In the genomic region with DNA sequence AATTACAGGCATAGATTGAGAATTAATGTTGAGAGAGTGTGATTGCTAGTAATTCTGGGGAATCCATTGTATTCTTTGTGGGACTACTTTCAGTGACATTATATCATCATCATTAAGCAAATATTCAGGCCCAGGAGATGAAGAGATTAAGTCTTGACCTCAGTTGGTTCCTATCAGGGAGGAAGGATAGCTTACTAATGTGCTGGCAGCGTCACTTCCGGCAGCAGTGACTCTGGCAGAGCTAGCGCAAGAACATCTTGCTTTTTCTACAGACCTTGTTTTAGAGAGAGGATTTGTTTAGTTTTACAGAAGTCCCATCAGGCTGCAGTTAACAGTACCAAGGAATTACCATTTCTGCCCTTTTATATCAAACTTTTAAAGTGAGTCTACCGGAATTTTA, we compare ENCODE assay signal across 11 cellular contexts. TPM values are rescaled to one million over a fixed set of nuclear protein-coding genes. Genes with fewer than 3 reads are reported as not detected.
A peak's percentile ranks its signal among the peaks of the same experiment; 100 is the strongest.
DNase-seq lines count a peak whose midpoint lies in the region; ATAC-seq and TF ChIP-seq lines count a peak whose summit lies in the region.
"Had no signal": no experiment of that assay in that cellular context is flagged by ENCODE, and none has a peak within 500 bp of the region (broad histone marks: within the 10 kb centered on the region; RNA-seq: fewer than 3 reads in every experiment).

No MANE protein-coding gene starts in this region.

- peaks cover 73% of the 10 kb centered on the region for H3K4me1 Mint-ChIP-seq in activated CD8-positive, alpha-beta memory T cell treated with anti-CD3 and anti-CD28 coated beads, Interleukin-2, amount 10 ng/mL, durations not matched to agents 7 days and 5 days
- H3K4me1 Mint-ChIP-seq in activated naive CD8-positive, alpha-beta T cell treated with anti-CD3 and anti-CD28 coated beads, Interleukin-2, amount 50 U/mL, for 24 hours = peaks cover 62% of the 10 kb centered on the region
- H3K4me1 Mint-ChIP-seq in type B pancreatic cell (ENCODE audit: unreplicated experiment) = peaks cover 7% of the 10 kb centered on the region

- H3K27ac Mint-ChIP-seq in activated CD8-positive, alpha-beta memory T cell treated with anti-CD3 and anti-CD28 coated beads, Interleukin-2, amount 10 ng/mL, durations not matched to agents 7 days and 5 days = peak overlapping the region; percentile 55
- peak overlapping the region; percentile 13 for H3K27ac Mint-ChIP-seq in activated naive CD8-positive, alpha-beta T cell treated with anti-CD3 and anti-CD28 coated beads, Interleukin-2, amount 50 U/mL, for 24 hours
- no peak overlapping the region for H3K27ac Mint-ChIP-seq in type B pancreatic cell

- DNase-seq in activated CD8-positive, alpha-beta memory T cell treated with anti-CD3 and anti-CD28 coated beads, Interleukin-2, amount 10 ng/mL, durations not matched to agents 7 days and 5 days = no peak
- no peak for DNase-seq in activated CD8-positive, alpha-beta memory T cell treated with anti-CD3 and anti-CD28 coated beads for 24 hours
- DNase-seq in activated naive CD8-positive, alpha-beta T cell treated with anti-CD3 and anti-CD28 coated beads, Interleukin-2, amount 50 U/mL, for 24 hours = no peak
- DNase-seq in right cardiac atrium (peak; percentile 48 to 75 (median 72)), upper lobe of left lung (peak in 1 of 2 donors; percentile 79), activated gamma-delta T cell treated with Interleukin-2 at 50 U/mL for 16 hours (no peak), DMS79 treated with DMSO at 0.1 percent for 48 hours (lab: John Stamatoyannopoulos, UW) (no peak), type B pancreatic cell (ENCODE audit: extremely low spot score, unreplicated experiment) (no peak)
- DNase-seq: activated CD8-positive, alpha-beta memory T cell treated with anti-CD3 and anti-CD28 coated beads, Interleukin-2, amount 50 U/mL, for 48 hours; NCI-H2171 treated with DMSO at 0.1 percent for 48 hours; thyroid gland had no signal

- TF ChIP-seq EP300 in upper lobe of left lung (IDR thresholded peaks at IDR 0.05) = peak in 1 of 4 donors; percentile 40

- ATAC-seq in activated CD8-positive, alpha-beta memory T cell treated with anti-CD3 and anti-CD28 coated beads, Interleukin-2, amount 10 ng/mL, durations not matched to agents 7 days and 5 days = peak; percentile 38
- ATAC-seq in activated naive CD8-positive, alpha-beta T cell treated with anti-CD3 and anti-CD28 coated beads, Interleukin-2, amount 50 U/mL, for 24 hours = no peak
- ATAC-seq in right cardiac atrium (peak; percentile 64 to 76), upper lobe of left lung (ENCODE audit: low FRiP score in 2 of 2) (peak in 1 of 2 donors; percentile 72)

- H3K4me3 ChIP-seq in right cardiac atrium (ENCODE audit: low read length) (no peak overlapping the region), upper lobe of left lung (no peak overlapping the region)
- H3K4me3 ChIP-seq: thyroid gland had no signal

- no peaks in the 10 kb centered on the region for H3K9me3 ChIP-seq in right cardiac atrium (ENCODE audit: control insufficient read depth, low read length)
- no peaks in the 10 kb centered on the region for H3K9me3 ChIP-seq in upper lobe of left lung
- H3K9me3 ChIP-seq: thyroid gland had no signal

- TF ChIP-seq CTCF in upper lobe of left lung (IDR thresholded peaks at IDR 0.05) (no peak), type B pancreatic cell (conservative IDR thresholded peaks at IDR 0.05) (no peak)

- H3K27ac ChIP-seq in right cardiac atrium (ENCODE audit: low read length) (no peak overlapping the region), upper lobe of left lung (peak overlapping the region; percentile 59 to 80 (median 64))
- H3K27ac ChIP-seq: thyroid gland had no signal

- H3K27me3 Mint-ChIP-seq in activated CD8-positive, alpha-beta memory T cell treated with anti-CD3 and anti-CD28 coated beads, Interleukin-2, amount 10 ng/mL, durations not matched to agents 7 days and 5 days = no peaks in the 10 kb centered on the region
- no peaks in the 10 kb centered on the region for H3K27me3 Mint-ChIP-seq in activated naive CD8-positive, alpha-beta T cell treated with anti-CD3 and anti-CD28 coated beads, Interleukin-2, amount 50 U/mL, for 24 hours
- H3K27me3 Mint-ChIP-seq in type B pancreatic cell = no peaks in the 10 kb centered on the region

- peaks cover 37% of the 10 kb centered on the region for H3K36me3 Mint-ChIP-seq in activated CD8-positive, alpha-beta memory T cell treated with anti-CD3 and anti-CD28 coated beads, Interleukin-2, amount 10 ng/mL, durations not matched to agents 7 days and 5 days
- H3K36me3 Mint-ChIP-seq in activated naive CD8-positive, alpha-beta T cell treated with anti-CD3 and anti-CD28 coated beads, Interleukin-2, amount 50 U/mL, for 24 hours (ENCODE audit: low read depth) = peaks cover 3% of the 10 kb centered on the region
- no peaks in the 10 kb centered on the region for H3K36me3 Mint-ChIP-seq in type B pancreatic cell

- no peaks in the 10 kb centered on the region for H3K36me3 ChIP-seq in upper lobe of left lung
- H3K36me3 ChIP-seq: thyroid gland had no signal

- TF ChIP-seq POLR2A in upper lobe of left lung (IDR thresholded peaks at IDR 0.05) = no peak

- no peaks in the 10 kb centered on the region for H3K27me3 ChIP-seq in right cardiac atrium (ENCODE audit: control insufficient read depth, insufficient read depth)
- no peaks in the 10 kb centered on the region for H3K27me3 ChIP-seq in upper lobe of left lung
- H3K27me3 ChIP-seq: thyroid gland had no signal

- CTCF ChIA-PET in activated CD8-positive, alpha-beta memory T cell treated with anti-CD3 and anti-CD28 coated beads, Interleukin-2, amount 10 ng/mL, durations not matched to agents 7 days and 5 days (lab: Charles Lee) = interaction anchor here (0.7 to 1.0 kb wide), 3 partner anchors 11 to 77 kb away, joined by 3 read pairs; no protein-coding TSS in a partner anchor

- H3K9me3 Mint-ChIP-seq in activated CD8-positive, alpha-beta memory T cell treated with anti-CD3 and anti-CD28 coated beads, Interleukin-2, amount 10 ng/mL, durations not matched to agents 7 days and 5 days (ENCODE audit: low read depth) = no peaks in the 10 kb centered on the region
- no peaks in the 10 kb centered on the region for H3K9me3 Mint-ChIP-seq in activated naive CD8-positive, alpha-beta T cell treated with anti-CD3 and anti-CD28 coated beads, Interleukin-2, amount 50 U/mL, for 24 hours
- no peaks in the 10 kb centered on the region for H3K9me3 Mint-ChIP-seq in type B pancreatic cell

- intact Hi-C loops in right cardiac atrium (cut with DNase I) = no loop called here

- 45% methylated on average over 4 of the region's 4 CpGs for WGBS in right cardiac atrium
- WGBS in upper lobe of left lung, 2 donors = 38 to 41% methylated on average over 4 of the region's 4 CpGs

- H3K4me1 ChIP-seq in right cardiac atrium (ENCODE audit: control insufficient read depth, insufficient read depth, low read length) (peaks cover 11% of the 10 kb centered on the region), upper lobe of left lung (peaks cover 54 to 74% (median 66%) of the 10 kb centered on the region in 4 donors)

- no peak overlapping the region for H3K4me3 Mint-ChIP-seq in activated CD8-positive, alpha-beta memory T cell treated with anti-CD3 and anti-CD28 coated beads, Interleukin-2, amount 10 ng/mL, durations not matched to agents 7 days and 5 days
- H3K4me3 Mint-ChIP-seq in activated naive CD8-positive, alpha-beta T cell treated with anti-CD3 and anti-CD28 coated beads, Interleukin-2, amount 50 U/mL, for 24 hours = no peak overlapping the region
- no peak overlapping the region for H3K4me3 Mint-ChIP-seq in type B pancreatic cell

RNA-seq across cellular contexts. Expression of gene OSTF1, which starts 20.3 kb away (rescaled TPM):
- total RNA-seq in activated CD8-positive, alpha-beta memory T cell treated with anti-CD3 and anti-CD28 coated beads, Interleukin-2, amount 10 ng/mL, durations not matched to agents 7 days and 5 days = 100 to 1,000 TPM; 149 to 198 TPM
- 10 to 100 TPM; 26.4 to 35.2 (median 29.7) TPM for total RNA-seq in right cardiac atrium
- 33.8 TPM for polyA plus RNA-seq in right cardiac atrium
- total RNA-seq in upper lobe of left lung = 10 to 100 TPM; 17.8 to 84.9 (median 48.9) TPM
- total RNA-seq in type B pancreatic cell (ENCODE audit: low replicate concordance) = 18.3 and 31.9 TPM in 2 replicates

RNA-seq across cellular contexts. Expression of gene NMRK1, which starts 20.6 kb away (rescaled TPM):
- 10 to 100 TPM; 24.8 to 40.0 TPM for total RNA-seq in activated CD8-positive, alpha-beta memory T cell treated with anti-CD3 and anti-CD28 coated beads, Interleukin-2, amount 10 ng/mL, durations not matched to agents 7 days and 5 days
- total RNA-seq in right cardiac atrium = 10 to 100 TPM; 11.6 to 27.3 (median 21.5) TPM
- 30.2 TPM for polyA plus RNA-seq in right cardiac atrium
- total RNA-seq in upper lobe of left lung = 10 to 100 TPM; 17.5 to 46.6 (median 27.3) TPM
- 7.5 and 8.2 TPM in 2 replicates for total RNA-seq in type B pancreatic cell (ENCODE audit: low replicate concordance)

Comparison
In these comparisons a context has a peak if more than half of its experiments do, and no peak if none do; other contexts are left out.
1. DNase-seq: peak in right cardiac atrium (3 of 3); none in activated CD8-positive, alpha-beta memory T cell treated with anti-CD3 and anti-CD28 coated beads, Interleukin-2, amount 10 ng/mL, durations not matched to agents 7 days and 5 days (single experiment), activated CD8-positive, alpha-beta memory T cell treated with anti-CD3 and anti-CD28 coated beads for 24 hours (single experiment), activated naive CD8-positive, alpha-beta T cell treated with anti-CD3 and anti-CD28 coated beads, Interleukin-2, amount 50 U/mL, for 24 hours (single experiment), activated gamma-delta T cell treated with Interleukin-2 at 50 U/mL for 16 hours (single experiment), DMS79 treated with DMSO at 0.1 percent for 48 hours (single experiment) and type B pancreatic cell (single experiment).